In the genomic region with DNA sequence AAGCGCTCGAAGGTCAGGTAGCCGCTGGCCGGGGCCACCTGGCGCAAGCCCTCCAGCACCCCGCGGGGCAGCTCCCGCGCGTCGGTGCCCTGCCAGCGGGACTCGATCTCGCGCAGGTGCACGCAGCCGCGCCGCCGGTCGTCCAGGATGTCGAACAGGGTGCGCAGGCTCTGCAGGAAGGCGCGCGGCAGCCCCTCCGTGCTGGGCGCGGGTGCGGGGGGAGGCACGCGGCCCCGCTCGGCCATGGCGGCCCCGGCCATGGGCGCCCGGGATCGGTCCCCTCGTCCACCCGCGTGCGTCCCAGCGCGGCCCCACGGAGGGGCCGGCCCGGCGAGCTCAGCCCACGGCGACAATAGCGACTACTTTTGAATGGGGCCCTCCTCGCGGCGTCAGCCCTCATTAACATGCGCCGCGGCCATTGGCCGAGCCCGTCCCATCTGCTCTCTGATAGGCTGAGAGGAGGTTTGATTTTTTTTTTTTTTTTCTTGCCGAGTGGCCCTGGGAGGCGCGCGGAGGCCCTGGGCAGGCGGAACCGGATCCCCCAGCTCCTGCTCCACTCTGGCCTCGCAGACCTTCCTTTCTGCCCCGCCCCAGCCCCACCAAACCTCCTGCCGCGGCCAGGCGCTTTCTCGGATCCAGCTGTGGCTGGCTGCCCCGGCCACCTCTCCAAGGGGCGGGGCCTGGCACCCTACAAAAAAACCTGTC, we compare ENCODE assay signal across 8 cellular contexts. TPM values are rescaled to one million over a fixed set of nuclear protein-coding genes. Genes with fewer than 3 reads are reported as not detected.
A peak's percentile ranks its signal among the peaks of the same experiment; 100 is the strongest.
DNase-seq lines count a peak whose midpoint lies in the region; ATAC-seq and TF ChIP-seq lines count a peak whose summit lies in the region.

Gene SAPCD2, minus strand, starts transcription at position 357 of the 705 bp plus-strand sequence. Its CDS starts 97 bp downstream, at position 260.

- ATAC-seq in GM21786 (IDR thresholded peaks at IDR 0.05; ENCODE audit: unreplicated experiment): peak; percentile 73
- peak; percentile 92 for ATAC-seq in activated T-cell treated with anti-CD3 and anti-CD28 coated beads, Interleukin-2, amount 50 U/mL, for 72 hours (replicated peaks in 1 of 2)
- ATAC-seq in naive thymus-derived CD8-positive, alpha-beta T cell: peak; percentile 90 to 91

- no peak for TF ChIP-seq CTCF in LNCaP clone FGC (IDR thresholded peaks at IDR 0.05; ENCODE audit: control insufficient read depth, extremely low read depth, insufficient read depth)

- peaks cover 23% of the 10 kb centered on the region for H3K4me1 Mint-ChIP-seq in activated T-cell treated with anti-CD3 and anti-CD28 coated beads, Interleukin-2, amount 50 U/mL, for 72 hours (ENCODE audit: low read depth)
- H3K4me1 Mint-ChIP-seq in naive thymus-derived CD8-positive, alpha-beta T cell: peaks cover 11 to 23% (median 14%) of the 10 kb centered on the region in 4 donors

- H3K36me3 Mint-ChIP-seq in activated T-cell treated with anti-CD3 and anti-CD28 coated beads, Interleukin-2, amount 50 U/mL, for 72 hours (ENCODE audit: insufficient read depth in 2 of 2): no peaks in the 10 kb centered on the region
- no peaks in the 10 kb centered on the region for H3K36me3 Mint-ChIP-seq in naive thymus-derived CD8-positive, alpha-beta T cell

- H3K4me3 ChIP-seq in LNCaP clone FGC (ENCODE audit: low read depth, low read length): peak within 1 kb of the TSS; percentile 64

- peak within 1 kb of the TSS; percentile 75 for H3K27ac Mint-ChIP-seq in activated T-cell treated with anti-CD3 and anti-CD28 coated beads, Interleukin-2, amount 50 U/mL, for 72 hours
- H3K27ac Mint-ChIP-seq in naive thymus-derived CD8-positive, alpha-beta T cell: peak within 1 kb of the TSS in 6 of 10 donors; percentile 19 to 79 (median 57)

- POLR2A ChIA-PET in naive thymus-derived CD8-positive, alpha-beta T cell (lab: Charles Lee): interaction anchor here (0.6 to 6.8 kb wide), 16 partner anchors 11 to 357 kb away, joined by 3 to 73 read pairs (median 4); partner anchors contain the start of genes MAN1B1, RABL6 and TUBB4B

- DNase-seq in DMS53 (lab: John Stamatoyannopoulos, UW) (peak; percentile 99), LNCaP clone FGC (ENCODE audit: low read depth) (peak; percentile 89), RPMI7951 (ENCODE audit: low read depth) (peak; percentile 90), fibroblast of gingiva (ENCODE audit: low read depth) (peak; percentile 75)
- DNase-seq in activated T-cell treated with anti-CD3 and anti-CD28 coated beads, Interleukin-2, amount 50 U/mL, for 72 hours: peak; percentile 89 to 91
- DNase-seq in naive thymus-derived CD8-positive, alpha-beta T cell: peak; percentile 74 to 91 (median 81)
- peak; percentile 70 to 92 (median 82) for DNase-seq in stimulated activated naive CD4-positive, alpha-beta T cell (lab: John Stamatoyannopoulos, UW)

- H3K4me3 Mint-ChIP-seq in activated T-cell treated with anti-CD3 and anti-CD28 coated beads, Interleukin-2, amount 50 U/mL, for 72 hours: peak within 1 kb of the TSS; percentile 85 to 96
- H3K4me3 Mint-ChIP-seq in naive thymus-derived CD8-positive, alpha-beta T cell: peak within 1 kb of the TSS; percentile 63 to 87 (median 74)

- H3K27me3 Mint-ChIP-seq in activated T-cell treated with anti-CD3 and anti-CD28 coated beads, Interleukin-2, amount 50 U/mL, for 72 hours (ENCODE audit: low read depth): no peaks in the 10 kb centered on the region
- peaks cover 0 to 8% (median 4%) of the 10 kb centered on the region in 5 donors for H3K27me3 Mint-ChIP-seq in naive thymus-derived CD8-positive, alpha-beta T cell

- H3K9me3 Mint-ChIP-seq in activated T-cell treated with anti-CD3 and anti-CD28 coated beads, Interleukin-2, amount 50 U/mL, for 72 hours: no peaks in the 10 kb centered on the region
- no peaks in the 10 kb centered on the region for H3K9me3 Mint-ChIP-seq in naive thymus-derived CD8-positive, alpha-beta T cell

RNA-seq across cellular contexts. Expression of gene SAPCD2, which starts in this region (rescaled TPM):
- total RNA-seq in RPMI7951 (2014; rRNA removed; shearing (Covaris generic)): 15.3 and 21.8 TPM in 2 replicates
- 1 to 10 TPM; 6.6 to 8.4 TPM for total RNA-seq in activated T-cell treated with anti-CD3 and anti-CD28 coated beads, Interleukin-2, amount 50 U/mL, for 72 hours
- total RNA-seq in naive thymus-derived CD8-positive, alpha-beta T cell: under 1 TPM; 0.27 to 0.44 TPM
- under 1 TPM in 2 of 3 donors, not detected in 1; 0.23 to 0.27 TPM for polyA plus RNA-seq in naive thymus-derived CD8-positive, alpha-beta T cell

Comparison
In these comparisons a context has a peak if more than half of its experiments do, and no peak if none do; other contexts are left out.
1. Peak in every context shown above with its lines: DNase-seq, ATAC-seq and H3K4me3 ChIP-seq.
2. RNA of gene SAPCD2 (total RNA-seq): 15.3 to 21.8 TPM in RPMI7951 and 6.6 to 8.4 TPM in activated T-cell treated with anti-CD3 and anti-CD28 coated beads, Interleukin-2, amount 50 U/mL, for 72 hours; 0.27 to 0.44 TPM in naive thymus-derived CD8-positive, alpha-beta T cell; every median in the first group is over 4 times any median in the second.
3. Peak in DNase-seq and ATAC-seq in naive thymus-derived CD8-positive, alpha-beta T cell; RNA of the gene not detected or under 1 TPM.